ENCODE assay signal across 19 cellular contexts in genomic region chr5:72693001-72693442, GRCh38.
DNase-seq lines count a peak whose midpoint lies in the region; ATAC-seq and TF ChIP-seq lines count a peak whose summit lies in the region.
"Had no signal": no experiment of that assay in that cellular context is flagged by ENCODE, and none has a peak within 500 bp of the region (broad histone marks: within the 10 kb centered on the region; RNA-seq: fewer than 3 reads in every experiment).

No MANE protein-coding gene starts in this region.

- POLR2A ChIA-PET in IMR-90 (lab: Charles Lee; ENCODE audit: unreplicated experiment): no interaction called here

- TF ChIP-seq POLR2A in IMR-90 (IDR thresholded peaks at IDR 0.05; ENCODE audit: low read depth, low read length) (no peak), gastroesophageal sphincter (IDR thresholded peaks at IDR 0.05) (no peak)

- no peak for TF ChIP-seq RAD21 in IMR-90 (IDR thresholded peaks at IDR 0.05; ENCODE audit: low read length)

- no TSS peak for BruUV-seq in IMR-90 (replicated peaks; lab: Mats Ljungman, UMichigan)

- H2BK20ac ChIP-seq in IMR-90 (ENCODE audit: low read depth, low read length): no peak overlapping the region

- in situ Hi-C loops in IMR-90 (cut with MboI; ENCODE audit: low sequenced_read_pairs): no loop called here

- H3K36me3 ChIP-seq in IMR-90 (ENCODE audit: control insufficient read depth, insufficient read depth, low read length) (no peaks in the 10 kb centered on the region), gastroesophageal sphincter (no peaks in the 10 kb centered on the region)
- H3K36me3 ChIP-seq: brain microvascular endothelial cell had no signal

- no peak overlapping the region for H3K56ac ChIP-seq in IMR-90 (ENCODE audit: extremely low read depth, insufficient read depth, low read length)

- peak overlapping the region; percentile 44; the same call in 1 of the 2 replicates for H3K4me2 ChIP-seq in IMR-90 (ENCODE audit: low read depth, low read length)

- no peak overlapping the region for H2BK120ac ChIP-seq in IMR-90 (ENCODE audit: low read depth, low read length)

- H3K27me3 ChIP-seq in IMR-90 (ENCODE audit: control insufficient read depth, insufficient read depth, low read length): peaks cover 2% of the 10 kb centered on the region; the same call in 1 of the 2 replicates
- no peaks in the 10 kb centered on the region for H3K27me3 ChIP-seq in gastroesophageal sphincter
- H3K27me3 ChIP-seq: brain microvascular endothelial cell had no signal

- no peak overlapping the region for H2AFZ ChIP-seq in IMR-90 (replicated peaks; ENCODE audit: low read length, poor library complexity)

- DNase-seq in AG09319 (ENCODE audit: extremely low read depth, low read depth): peak; percentile 7
- DNase-seq in IMR-90: peak; percentile 30
- peak; percentile 93 for DNase-seq in amniotic epithelial cell (ENCODE audit: low read depth)
- DNase-seq in cerebellar nuclear complex (lab: John Stamatoyannopoulos, UW): no peak
- DNase-seq in activated CD4-positive, alpha-beta T cell treated with anti-CD3 and anti-CD28 coated beads, Interleukin-2, amount 50 U/mL, for 48 hours: no peak
- no peak for DNase-seq in NCI-H510A (lab: John Stamatoyannopoulos, UW)
- DNase-seq: activated CD4-positive, alpha-beta T cell treated with anti-CD3 and anti-CD28 coated beads for 1 hour; brain microvascular endothelial cell; cortex of kidney; KBM-7; left cardiac atrium; MV-4-11; natural killer cell; NCI-H2029 treated with DMSO at 0.1 percent for 48 hours; NCI-H524 treated with DMSO at 0.1 percent for 48 hours; stimulated activated naive CD4-positive, alpha-beta T cell had no signal

- H3K23ac ChIP-seq in IMR-90 (ENCODE audit: low read depth, low read length): no peak overlapping the region

- TF ChIP-seq EP300 in gastroesophageal sphincter (IDR thresholded peaks at IDR 0.05): no peak

- H3K9me3 ChIP-seq in IMR-90 (ENCODE audit: control insufficient read depth, insufficient read depth, low read length): no peaks in the 10 kb centered on the region
- H3K9me3 ChIP-seq in gastroesophageal sphincter: no peaks in the 10 kb centered on the region

- no peaks in the 10 kb centered on the region for H3K9me1 ChIP-seq in IMR-90 (ENCODE audit: insufficient read depth, low read length)

- H3K79me1 ChIP-seq in IMR-90 (ENCODE audit: low read depth in 1 of 2, low read length in 2 of 2): no peaks in the 10 kb centered on the region

- CTCF ChIA-PET in IMR-90 (lab: Yijun Ruan, JAX): no interaction called here

- no peak overlapping the region for H4K91ac ChIP-seq in IMR-90 (ENCODE audit: insufficient read depth, low read depth, low read length)

- H2BK15ac ChIP-seq in IMR-90 (ENCODE audit: low read depth, low read length): no peak overlapping the region

- no peaks in the 10 kb centered on the region for H4K20me1 ChIP-seq in IMR-90 (ENCODE audit: insufficient read depth, low read length)

- H3K4ac ChIP-seq in IMR-90 (ENCODE audit: low read depth, low read length): no peak overlapping the region

- H2AK9ac ChIP-seq in IMR-90 (replicated peaks; ENCODE audit: low read depth, low read length, poor library complexity): no peak overlapping the region

- H3K4me1 ChIP-seq in IMR-90 (ENCODE audit: control insufficient read depth, insufficient read depth, low read length) (peaks cover 3% of the 10 kb centered on the region), gastroesophageal sphincter (no peaks in the 10 kb centered on the region)

- dilution Hi-C loops in IMR-90 (cut with HindIII; ENCODE audit: low sequenced_read_pairs, unreplicated experiment): no loop called here

- WGBS in IMR-90 (ENCODE audit: extremely low coverage in 2 of 2, insufficient read length in 1 of 2), 2 experiments: 83% methylated on average over 1 of the region's 4 CpGs; no CpG with 5 or more reads in 1 of the 2 experiments
- WGBS in gastroesophageal sphincter (ENCODE audit: low coverage in 1 of 2), 2 donors: 21 to 28% methylated on average over 4 of the region's 4 CpGs

- H2BK5ac ChIP-seq in IMR-90 (ENCODE audit: low read depth, low read length, poor library complexity, severe bottlenecking): no peak overlapping the region

- H3K18ac ChIP-seq in IMR-90 (ENCODE audit: low read depth, low read length): no peak overlapping the region; the same call in 1 of the 2 replicates

- H2AK5ac ChIP-seq in IMR-90 (ENCODE audit: low read depth, low read length): no peak overlapping the region

- intact Hi-C loops in IMR-90 (cut with micrococcal nuclease): no loop called here

- no peak overlapping the region for H3K9ac ChIP-seq in IMR-90 (ENCODE audit: low read depth, low read length)

- no peak overlapping the region; a peak in 1 of 4 replicates for H4K8ac ChIP-seq in IMR-90 (ENCODE audit: low read depth in 2 of 2, low read length in 2 of 2)

- H4K5ac ChIP-seq in IMR-90 (ENCODE audit: low read depth, low read length): no peak overlapping the region

- H3K4me3 ChIP-seq in IMR-90 (ENCODE audit: insufficient read depth, low read depth, low read length): no peak overlapping the region
- no peak overlapping the region for H3K4me3 ChIP-seq in gastroesophageal sphincter

- no peak for TF ChIP-seq CTCF in AG09319 (IDR thresholded peaks at IDR 0.05; ENCODE audit: low read depth, low read length)
- TF ChIP-seq CTCF in IMR-90 (conservative IDR thresholded peaks at IDR 0.05; ENCODE audit: low read depth, low read length): no peak
- no peak for TF ChIP-seq CTCF in gastroesophageal sphincter (IDR thresholded peaks at IDR 0.05)

- H3K14ac ChIP-seq in IMR-90 (replicated peaks; ENCODE audit: low read depth, low read length): no peak overlapping the region

- no peak overlapping the region for H3K27ac ChIP-seq in IMR-90 (ENCODE audit: insufficient read depth, low read length)
- no peak overlapping the region for H3K27ac ChIP-seq in gastroesophageal sphincter
- H3K27ac ChIP-seq: brain microvascular endothelial cell had no signal

- ATAC-seq in IMR-90 (ENCODE audit: low read depth) (peak; percentile 68), gastroesophageal sphincter (peak; percentile 80), GM19035 (IDR thresholded peaks at IDR 0.05; ENCODE audit: unreplicated experiment) (no peak)
- ATAC-seq: activated naive CD4-positive, alpha-beta T cell treated with anti-CD3 and anti-CD28 coated beads, Interleukin-2, amount 50 U/mL, for 72 hours; left cardiac atrium; natural killer cell had no signal

TF ChIP-seq in IMR-90, 13 proteins besides CTCF, POLR2A, EP300 and RAD21:
- no peak for TF ChIP-seq MAZ (IDR thresholded peaks at IDR 0.05; ENCODE audit: borderline replicate concordance, low read depth, low read length)
- TF ChIP-seq BHLHE40 (IDR thresholded peaks at IDR 0.05; ENCODE audit: low read depth, low read length): no peak
- TF ChIP-seq CHD1 (IDR thresholded peaks at IDR 0.05; ENCODE audit: low read depth, low read length): no peak
- TF ChIP-seq FOS (IDR thresholded peaks at IDR 0.05; ENCODE audit: low read depth, low read length): no peak
- TF ChIP-seq RCOR1 (IDR thresholded peaks at IDR 0.05; ENCODE audit: insufficient replicate concordance, low read length): no peak
- TF ChIP-seq SMC3 (IDR thresholded peaks at IDR 0.05; ENCODE audit: low read depth, low read length): no peak
- no peak for TF ChIP-seq RFX5 (IDR thresholded peaks at IDR 0.05; ENCODE audit: low read depth, low read length)
- no peak for TF ChIP-seq CEBPB (IDR thresholded peaks at IDR 0.05; ENCODE audit: low read depth, low read length)
- TF ChIP-seq, protein P1, sequence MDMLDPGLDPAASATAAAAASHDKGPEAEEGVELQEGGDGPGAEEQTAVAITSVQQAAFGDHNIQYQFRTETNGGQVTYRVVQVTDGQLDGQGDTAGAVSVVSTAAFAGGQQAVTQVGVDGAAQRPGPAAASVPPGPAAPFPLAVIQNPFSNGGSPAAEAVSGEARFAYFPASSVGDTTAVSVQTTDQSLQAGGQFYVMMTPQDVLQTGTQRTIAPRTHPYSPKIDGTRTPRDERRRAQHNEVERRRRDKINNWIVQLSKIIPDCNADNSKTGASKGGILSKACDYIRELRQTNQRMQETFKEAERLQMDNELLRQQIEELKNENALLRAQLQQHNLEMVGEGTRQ (IDR thresholded peaks at IDR 0.05; ENCODE audit: low read depth, low read length): no peak
- TF ChIP-seq ELK1 (IDR thresholded peaks at IDR 0.05; ENCODE audit: borderline replicate concordance, low read depth, low read length): no peak
- no peak for TF ChIP-seq MAFK (IDR thresholded peaks at IDR 0.05; ENCODE audit: low read depth, low read length)
- no peak for TF ChIP-seq NFE2L2 (IDR thresholded peaks at IDR 0.05; ENCODE audit: low read depth, low read length)
- no peak for TF ChIP-seq MXI1 (IDR thresholded peaks at IDR 0.05; ENCODE audit: borderline replicate concordance, low read depth, low read length)

Comparison
In these comparisons a context has a peak if more than half of its experiments do, and no peak if none do; other contexts are left out.
1. DNase-seq: peak in AG09319 (single experiment), IMR-90 (single experiment) and amniotic epithelial cell (single experiment); none in cerebellar nuclear complex (0 of 2), activated CD4-positive, alpha-beta T cell treated with anti-CD3 and anti-CD28 coated beads, Interleukin-2, amount 50 U/mL, for 48 hours (0 of 2) and NCI-H510A (single experiment).